12 cellular contexts compared by ENCODE assay signal in the genomic region with DNA sequence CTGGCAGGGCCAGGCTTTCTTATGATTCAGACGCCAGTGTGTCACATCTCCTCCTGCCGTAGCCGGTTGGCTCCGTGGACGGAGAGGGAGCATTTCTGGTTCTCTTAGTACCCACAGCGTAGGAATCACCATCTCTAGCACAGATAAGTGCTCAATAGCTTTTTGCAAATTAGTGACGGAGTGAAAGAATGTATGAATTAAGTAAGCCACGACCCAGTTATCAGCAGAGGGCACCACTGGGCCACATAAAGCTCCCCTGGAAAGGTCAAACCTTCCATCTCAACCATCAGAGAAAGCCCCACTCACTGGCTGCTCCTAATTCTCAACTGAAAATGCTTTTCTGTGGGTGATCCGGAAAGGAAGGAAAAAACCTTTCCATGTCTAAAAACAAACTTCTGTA.
DNase-seq lines count a peak whose midpoint lies in the region; ATAC-seq, FAIRE-seq and TF ChIP-seq lines count a peak whose summit lies in the region.
"Had no signal": no experiment of that assay in that cellular context is flagged by ENCODE, and none has a peak within 500 bp of the region (broad histone marks: within the 10 kb centered on the region; RNA-seq: fewer than 3 reads in every experiment).

No MANE protein-coding gene starts in this region.

- no peaks in the 10 kb centered on the region for H3F3A ChIP-seq in PC-9 (ENCODE audit: insufficient read depth, low read depth)

- no peaks in the 10 kb centered on the region for H3K9me2 ChIP-seq in PC-9 (ENCODE audit: insufficient read depth)

- peak; percentile 35; the same call in 1 of the 2 replicates for TF ChIP-seq RAD21 in Ishikawa (IDR thresholded peaks at IDR 0.05; ENCODE audit: low read depth)

- CTCF ChIA-PET in PC-9 (lab: Charles Lee) = interaction anchor here (0.8 kb wide), 1 partner anchor 668 kb away, joined by 3 read pairs; no protein-coding TSS in a partner anchor

- DNase-seq in COLO668 (lab: John Stamatoyannopoulos, UW; ENCODE audit: unreplicated experiment) (peak; percentile 14), PC-9 (no peak), inferior parietal cortex (ENCODE audit: extremely low spot score) (peak; percentile 17), AML-193 (lab: John Stamatoyannopoulos, UW) (no peak), Right ventricle myocardium superior (no peak), H54 (ENCODE audit: insufficient read length, low spot score) (no peak)
- DNase-seq: CD4-positive, alpha-beta memory T cell; NCI-H510A treated with DMSO at 0.1 percent for 48 hours; psoas muscle had no signal

- H3K4me1 ChIP-seq in PC-9 (replicated peaks; ENCODE audit: insufficient read depth) = no peaks in the 10 kb centered on the region
- H3K4me1 ChIP-seq: psoas muscle had no signal

- H4K20me1 ChIP-seq in PC-9 (ENCODE audit: insufficient read depth) = no peaks in the 10 kb centered on the region

- no peaks in the 10 kb centered on the region for H3K9me3 ChIP-seq in PC-9 (ENCODE audit: insufficient read depth, low read depth)
- H3K9me3 ChIP-seq: psoas muscle had no signal

- no TSS peak for BruUV-seq in PC-9 (replicated peaks; lab: Mats Ljungman, UMichigan)

- TF ChIP-seq EP300 in Ishikawa (IDR thresholded peaks at IDR 0.05; ENCODE audit: borderline replicate concordance) = no peak

- intact Hi-C loops in PC-9 (cut with micrococcal nuclease; ENCODE audit: unreplicated experiment) = loop anchor here (10.0 kb wide), 1 partner anchor 356 kb away; no protein-coding TSS in a partner anchor
- intact Hi-C loops in Right ventricle myocardium superior (cut with DNase I) = no loop called here

- H3K4me2 ChIP-seq in PC-9 = no peak overlapping the region

- H3K27ac ChIP-seq in PC-9 = no peak overlapping the region
- H3K27ac ChIP-seq: psoas muscle had no signal

- H3K4me3 ChIP-seq in PC-9 = no peak overlapping the region
- H3K4me3 ChIP-seq: psoas muscle had no signal

- peaks cover 24% of the 10 kb centered on the region; the same call in 1 of the 2 replicates for H3K27me3 ChIP-seq in PC-9 (ENCODE audit: insufficient read depth, low read depth)

- ATAC-seq in Right ventricle myocardium superior (ENCODE audit: poor library complexity) (no peak), GM18502 (IDR thresholded peaks at IDR 0.05; ENCODE audit: poor library complexity, unreplicated experiment) (no peak)

- H3K79me2 ChIP-seq in PC-9 (ENCODE audit: low read depth) = no peaks in the 10 kb centered on the region

- FAIRE-seq in H54 (lab: Jason Lieb, UNC) = no peak
- FAIRE-seq: GM19239 had no signal

- POLR2A ChIA-PET in PC-9 (lab: Charles Lee; ENCODE audit: unreplicated experiment) = no interaction called here

- no peak overlapping the region for H2AFZ ChIP-seq in PC-9

- no peak for TF ChIP-seq POLR2A in H54 (IDR thresholded peaks at IDR 0.05; ENCODE audit: low read depth, low read length)

- TF ChIP-seq CTCF in PC-9 (conservative IDR thresholded peaks at IDR 0.05) = peak; percentile 44; the same call in 1 of the 2 replicates

- no peaks in the 10 kb centered on the region for H3K36me3 ChIP-seq in PC-9 (ENCODE audit: low read depth)

TF ChIP-seq in Ishikawa, 13 proteins besides CTCF, POLR2A, EP300 and RAD21:
- TF ChIP-seq FOXM1 (IDR thresholded peaks at IDR 0.05; ENCODE audit: borderline replicate concordance, low read depth) (no peak), YY1 (IDR thresholded peaks at IDR 0.05; ENCODE audit: low read depth) (no peak), NFIC (IDR thresholded peaks at IDR 0.05) (no peak), TCF12 (IDR thresholded peaks at IDR 0.05; ENCODE audit: low read depth) (no peak), TAF1 (IDR thresholded peaks at IDR 0.05; ENCODE audit: low read depth) (no peak)
- TF ChIP-seq, protein P1, sequence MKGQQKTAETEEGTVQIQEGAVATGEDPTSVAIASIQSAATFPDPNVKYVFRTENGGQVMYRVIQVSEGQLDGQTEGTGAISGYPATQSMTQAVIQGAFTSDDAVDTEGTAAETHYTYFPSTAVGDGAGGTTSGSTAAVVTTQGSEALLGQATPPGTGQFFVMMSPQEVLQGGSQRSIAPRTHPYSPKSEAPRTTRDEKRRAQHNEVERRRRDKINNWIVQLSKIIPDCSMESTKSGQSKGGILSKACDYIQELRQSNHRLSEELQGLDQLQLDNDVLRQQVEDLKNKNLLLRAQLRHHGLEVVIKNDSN (IDR thresholded peaks at IDR 0.05) = no peak

Comparison
In these comparisons a context has a peak if more than half of its experiments do, and no peak if none do; other contexts are left out.
1. DNase-seq: peak in COLO668 (single experiment) and inferior parietal cortex (single experiment); none in PC-9 (0 of 2), AML-193 (0 of 2), Right ventricle myocardium superior (single experiment) and H54 (single experiment).